In genomic region chr2:196675963-196676362, GRCh38 we compare ENCODE assay signal across 9 cellular contexts.
"Had no signal": no experiment of that assay in that cellular context is flagged by ENCODE, and none has a peak within 500 bp of the region (broad histone marks: within the 10 kb centered on the region; RNA-seq: fewer than 3 reads in every experiment).

No MANE protein-coding gene starts in this region.

- H3K27ac Mint-ChIP-seq: GM23338, H9, IgD-negative memory B cell had no signal

- H3K4me2 ChIP-seq: GM23338, KMS-11 had no signal

- FAIRE-seq: H1, H54 had no signal

- H3K27me3 Mint-ChIP-seq: IgD-negative memory B cell had no signal

- H3K36me3 Mint-ChIP-seq: IgD-negative memory B cell had no signal

- H3K9me3 Mint-ChIP-seq: GM23338, H9 had no signal

- H3K4me3 ChIP-seq: GM23338 had no signal

- DNase-seq: H9, HCEC 1CT, KBM-7 had no signal

- H3K4me3 Mint-ChIP-seq: GM23338, H9, IgD-negative memory B cell had no signal

- H3K9ac ChIP-seq: KMS-11 had no signal

- H3K4me1 Mint-ChIP-seq: GM23338, H9, IgD-negative memory B cell had no signal

- H2AFZ ChIP-seq: GM23338 had no signal

- H3K27ac ChIP-seq: HL-60, KMS-11 had no signal

- ATAC-seq: GM23338 had no signal
